Comparison of ENCODE assay signal across 15 cellular contexts in genomic region chr2:11710210-11710609, GRCh38.
DNase-seq lines count a peak whose midpoint lies in the region; ATAC-seq and TF ChIP-seq lines count a peak whose summit lies in the region.
"Had no signal": no experiment of that assay in that cellular context is flagged by ENCODE, and none has a peak within 500 bp of the region (broad histone marks: within the 10 kb centered on the region; RNA-seq: fewer than 3 reads in every experiment).

No MANE protein-coding gene starts in this region.

- no peaks in the 10 kb centered on the region for H3K27me3 ChIP-seq in rectal smooth muscle tissue (ENCODE audit: control insufficient read depth, insufficient read depth, low read length)
- H3K27me3 ChIP-seq in HAP-1 (ENCODE audit: low read depth) = no peaks in the 10 kb centered on the region

- H3K27ac ChIP-seq in rectal smooth muscle tissue (ENCODE audit: low read depth, low read length) = peak overlapping the region; percentile 53

- no peak overlapping the region for H3K4me3 ChIP-seq in rectal smooth muscle tissue (ENCODE audit: low read length)
- no peak overlapping the region for H3K4me3 ChIP-seq in HAP-1
- H3K4me3 ChIP-seq: skin epidermis had no signal

- H3K36me3 ChIP-seq in rectal smooth muscle tissue (ENCODE audit: control insufficient read depth, insufficient read depth, low read length) (no peaks in the 10 kb centered on the region), HAP-1 (replicated peaks) (no peaks in the 10 kb centered on the region)

- in situ Hi-C loops in HAP-1 (cut with MboI; ENCODE audit: low sequenced_read_pairs) = no loop called here

- DNase-seq in EH (ENCODE audit: low read depth) (peak; percentile 79), fibroblast of gingiva (ENCODE audit: low read depth) (peak; percentile 58), NCI-H2029 (lab: John Stamatoyannopoulos, UW) (no peak), HAP-1 (ENCODE audit: low spot score in 2 of 2) (no peak)
- no peak for DNase-seq in activated naive CD4-positive, alpha-beta T cell treated with anti-CD3 and anti-CD28 coated beads, Interleukin-2, amount 50 U/mL, for 16 hours
- DNase-seq: activated CD8-positive, alpha-beta memory T cell treated with anti-CD3 and anti-CD28 coated beads, Interleukin-2, amount 50 U/mL, for 48 hours; CD8-positive, alpha-beta memory T cell; effector CD4-positive, alpha-beta T cell; left colon; NCI-H2029 treated with DMSO at 0.1 percent for 48 hours; stimulated activated naive B cell treated with anti-CD40 and anti-IgM and Interleukin-4, amounts not matched to agents 10 μg/mL and 1 μg/mL and 100 μg/mL, for 72 hours had no signal

- H3K4me1 ChIP-seq in rectal smooth muscle tissue (ENCODE audit: control insufficient read depth, insufficient read depth, low read length) (peaks cover 15% of the 10 kb centered on the region), HAP-1 (no peaks in the 10 kb centered on the region)

- H3K9ac ChIP-seq in rectal smooth muscle tissue (ENCODE audit: low read length) = no peak overlapping the region

- ATAC-seq in SK-N-SH treated with all-trans-retinoic acid at 6 μM for 48 hours (peak; percentile 97), HG02852 (IDR thresholded peaks at IDR 0.05; ENCODE audit: unreplicated experiment) (no peak)
- ATAC-seq: left colon; stimulated activated naive B cell treated with anti-CD40 and anti-IgM and Interleukin-4, amounts not matched to agents 10 μg/mL and 1 μg/mL and 100 μg/mL, for 72 hours had no signal

- H3K9me3 ChIP-seq in HAP-1 = no peaks in the 10 kb centered on the region

TF ChIP-seq in SK-N-SH treated with all-trans-retinoic acid at 6 μM for 48 hours, 23 proteins besides CTCF, POLR2A, EP300 and RAD21:
- TF ChIP-seq TCF4 (CRISPR knock-in tag; IDR thresholded peaks at IDR 0.05; ENCODE audit: borderline replicate concordance) = no peak
TF ChIP-seq in SK-N-SH treated with all-trans-retinoic acid at 6 μM for 48 hours: peak in this region for 0.

Comparison
In these comparisons a context has a peak if more than half of its experiments do, and no peak if none do; other contexts are left out.
1. DNase-seq: peak in EH (single experiment) and fibroblast of gingiva (single experiment); none in NCI-H2029 (single experiment), HAP-1 (0 of 2) and activated naive CD4-positive, alpha-beta T cell treated with anti-CD3 and anti-CD28 coated beads, Interleukin-2, amount 50 U/mL, for 16 hours (single experiment).